In the genomic region with DNA sequence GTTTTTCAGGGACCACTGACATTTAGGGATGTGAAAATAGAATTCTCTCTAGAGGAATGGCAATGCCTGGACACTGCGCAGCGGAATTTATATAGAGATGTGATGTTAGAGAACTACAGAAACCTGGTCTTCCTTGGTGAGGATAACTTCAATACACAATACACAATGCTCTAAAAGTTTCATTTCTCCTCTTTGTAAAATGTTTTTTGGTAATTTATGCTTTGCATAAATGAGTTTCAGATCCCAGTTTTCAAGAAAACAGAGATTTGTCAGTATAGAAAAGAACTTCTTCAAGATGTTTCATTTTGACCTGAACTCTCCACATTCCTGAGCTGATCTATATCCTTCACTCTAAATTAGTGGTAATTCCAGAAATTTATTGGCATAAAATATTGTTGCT, we compare ENCODE assay signal across 1 cellular context.
TF ChIP-seq lines count a peak whose summit lies in the region.

No MANE protein-coding gene starts in this region.

TF ChIP-seq in HepG2, 621 proteins besides CTCF, POLR2A, EP300 and RAD21 (continued from another document):
- TF ChIP-seq, protein P1, sequence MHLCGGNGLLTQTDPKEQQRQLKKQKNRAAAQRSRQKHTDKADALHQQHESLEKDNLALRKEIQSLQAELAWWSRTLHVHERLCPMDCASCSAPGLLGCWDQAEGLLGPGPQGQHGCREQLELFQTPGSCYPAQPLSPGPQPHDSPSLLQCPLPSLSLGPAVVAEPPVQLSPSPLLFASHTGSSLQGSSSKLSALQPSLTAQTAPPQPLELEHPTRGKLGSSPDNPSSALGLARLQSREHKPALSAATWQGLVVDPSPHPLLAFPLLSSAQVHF (CRISPR knock-in tag; IDR thresholded peaks at IDR 0.05) = no peak
- TF ChIP-seq, protein P2, sequence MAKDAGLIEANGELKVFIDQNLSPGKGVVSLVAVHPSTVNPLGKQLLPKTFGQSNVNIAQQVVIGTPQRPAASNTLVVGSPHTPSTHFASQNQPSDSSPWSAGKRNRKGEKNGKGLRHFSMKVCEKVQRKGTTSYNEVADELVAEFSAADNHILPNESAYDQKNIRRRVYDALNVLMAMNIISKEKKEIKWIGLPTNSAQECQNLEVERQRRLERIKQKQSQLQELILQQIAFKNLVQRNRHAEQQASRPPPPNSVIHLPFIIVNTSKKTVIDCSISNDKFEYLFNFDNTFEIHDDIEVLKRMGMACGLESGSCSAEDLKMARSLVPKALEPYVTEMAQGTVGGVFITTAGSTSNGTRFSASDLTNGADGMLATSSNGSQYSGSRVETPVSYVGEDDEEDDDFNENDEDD (CRISPR knock-in tag; IDR thresholded peaks at IDR 0.05; ENCODE audit: borderline replicate concordance) = no peak
- no peak for TF ChIP-seq ATRX (CRISPR knock-in tag; IDR thresholded peaks at IDR 0.05; ENCODE audit: borderline replicate concordance)
- no peak for TF ChIP-seq MAF1 (CRISPR knock-in tag; IDR thresholded peaks at IDR 0.05; ENCODE audit: borderline replicate concordance)
TF ChIP-seq in HepG2: peak in this region for 0.
